ENCODE assay signal across 8 cellular contexts in genomic region chr19:57477191-57478008, GRCh38. TPM values are rescaled to one million over a fixed set of nuclear protein-coding genes. Genes with fewer than 3 reads are reported as not detected.
DNase-seq lines count a peak whose midpoint lies in the region; ATAC-seq and TF ChIP-seq lines count a peak whose summit lies in the region.

Gene ZNF772 (minus strand): TSS chr19:57477566. CDS start chr19:57477309, 257 bp downstream.

- H3K27ac ChIP-seq in adrenal gland: peak within 1 kb of the TSS in 4 of 5 donors; percentile 39 to 83 (median 77)
- H3K27ac ChIP-seq in heart right ventricle: peak within 1 kb of the TSS; percentile 28 to 94 (median 88)
- H3K27ac ChIP-seq in transverse colon: peak within 1 kb of the TSS; percentile 69 to 76 (median 73)

- H3K27me3 ChIP-seq in adrenal gland: no peaks in the 10 kb centered on the region
- H3K27me3 ChIP-seq in heart right ventricle: no peaks in the 10 kb centered on the region
- H3K27me3 ChIP-seq in transverse colon: no peaks in the 10 kb centered on the region

- WGBS in adrenal gland, 4 donors: 7 to 11% (median 7%) methylated on average over 21 to 38 of the region's 38 CpGs
- WGBS in heart right ventricle, 2 donors: 5 to 8% methylated on average over 38 of the region's 38 CpGs
- WGBS in transverse colon (ENCODE audit: low coverage in 1 of 2), 2 donors: 10 to 18% methylated on average over 4 to 30 of the region's 38 CpGs

- DNase-seq in HEK293T (ENCODE audit: extremely low spot score) (peak; percentile 85), NAMALWA (ENCODE audit: low spot score) (peak; percentile 99), SW480 (ENCODE audit: low spot score) (peak; percentile 75), adrenal gland (peak; percentile 91 to 97 (median 94)), heart right ventricle (peak; percentile 84 to 97), pons (ENCODE audit: low spot score) (peak; percentile 95), transverse colon (peak; percentile 86)

- H3K9me3 ChIP-seq in adrenal gland (replicated peaks in 1 of 3) (peaks cover 0 to 43% (median 8%) of the 10 kb centered on the region in 3 donors), heart right ventricle (peaks cover 4 to 86% (median 39%) of the 10 kb centered on the region in 11 donors), transverse colon (peaks cover 45 to 47% of the 10 kb centered on the region in 2 donors)

- TF ChIP-seq POLR2A in adrenal gland (IDR thresholded peaks at IDR 0.05): peak in 1 of 2 donors; percentile 32
- no peak for TF ChIP-seq POLR2A in transverse colon (IDR thresholded peaks at IDR 0.05)

- H3K36me3 ChIP-seq in adrenal gland (replicated peaks in 1 of 2): peaks cover 0 to 21% of the 10 kb centered on the region in 2 donors
- H3K36me3 ChIP-seq in heart right ventricle: peaks cover 9 to 42% (median 37%) of the 10 kb centered on the region in 9 donors
- peaks cover 0 to 31% (median 15%) of the 10 kb centered on the region in 4 donors for H3K36me3 ChIP-seq in transverse colon

- peak; percentile 98 to 100 (median 100) for ATAC-seq in heart right ventricle

- in situ Hi-C loops in transverse colon (cut with MboI; ENCODE audit: low pct_ligation_motif_present in 1 of 4, low pct_unique_long_range_greater_than_20kb in 1 of 4, low sequenced_read_pairs in 3 of 4): no loop called here

- H3K4me3 ChIP-seq in GM08714 (ENCODE audit: low read length) (peak within 1 kb of the TSS; percentile 90), adrenal gland (peak within 1 kb of the TSS; percentile 43 to 88 (median 74)), heart right ventricle (peak within 1 kb of the TSS; percentile 58 to 92 (median 76)), transverse colon (peak within 1 kb of the TSS; percentile 44 to 66 (median 52))

- peaks cover 5 to 8% of the 10 kb centered on the region in 2 donors for H3K4me1 ChIP-seq in adrenal gland (replicated peaks in 1 of 2)
- peaks cover 0 to 17% (median 10%) of the 10 kb centered on the region in 9 donors for H3K4me1 ChIP-seq in heart right ventricle
- H3K4me1 ChIP-seq in transverse colon: peaks cover 0 to 11% (median 4%) of the 10 kb centered on the region in 4 donors

- no peak for TF ChIP-seq EP300 in transverse colon (IDR thresholded peaks at IDR 0.05; ENCODE audit: low read depth)

- intact Hi-C loops in adrenal gland (cut with DNase I): no loop called here
- intact Hi-C loops in heart right ventricle (cut with DNase I): loop anchor here in 1 of 10 donors (2.0 kb wide), 1 partner anchor 67 kb away; the partner anchor contains the start of gene ZNF17
- intact Hi-C loops in transverse colon (cut with DNase I; ENCODE audit: low total_unique reads): no loop called here

- POLR2A ChIA-PET in HEK293T (lab: Yijun Ruan, JAX): no interaction called here

- TF ChIP-seq CTCF in adrenal gland (IDR thresholded peaks at IDR 0.05) (peak; percentile 31 to 85 (median 64)), heart right ventricle (IDR thresholded peaks at IDR 0.05) (peak; percentile 15 to 87 (median 72)), transverse colon (IDR thresholded peaks at IDR 0.05) (peak; percentile 16 to 77 (median 50))

- CTCF ChIA-PET in HEK293T (lab: Yijun Ruan, JAX): interaction anchor here (0.6 kb wide), 1 partner anchor 20 kb away, joined by 3 read pairs; no protein-coding TSS in a partner anchor

TF ChIP-seq in HEK293T, 16 proteins besides CTCF, POLR2A, EP300 and RAD21:
- TF ChIP-seq L3MBTL2 (conservative IDR thresholded peaks at IDR 0.05): peak; percentile 55
- TF ChIP-seq ARNT (IDR thresholded peaks at IDR 0.05): no peak

RNA-seq across cellular contexts. Expression of gene ZNF772, which starts in this region (rescaled TPM):
- total RNA-seq in adrenal gland (10 to 100 TPM; 14.9 to 27.9 (median 18.0) TPM), heart right ventricle (10 to 100 TPM; 18.6 to 27.4 (median 23.2) TPM), transverse colon (10 to 100 TPM in 1 of 4 donors, 1 to 10 TPM in 2, under 1 TPM in 1; 0.75 to 25.9 (median 6.0) TPM)
- polyA plus RNA-seq in adrenal gland (1 to 10 TPM; 1.4 to 9.1 (median 2.9) TPM), heart right ventricle (1 to 10 TPM; 2.4 to 2.7 TPM)

Comparison
In these comparisons a context has a peak if more than half of its experiments do, and no peak if none do; other contexts are left out.
1. Peak in every context shown above with its lines: DNase-seq, ATAC-seq, H3K4me3 ChIP-seq and H3K27ac ChIP-seq.